9 cellular contexts compared by ENCODE assay signal in the genomic region with DNA sequence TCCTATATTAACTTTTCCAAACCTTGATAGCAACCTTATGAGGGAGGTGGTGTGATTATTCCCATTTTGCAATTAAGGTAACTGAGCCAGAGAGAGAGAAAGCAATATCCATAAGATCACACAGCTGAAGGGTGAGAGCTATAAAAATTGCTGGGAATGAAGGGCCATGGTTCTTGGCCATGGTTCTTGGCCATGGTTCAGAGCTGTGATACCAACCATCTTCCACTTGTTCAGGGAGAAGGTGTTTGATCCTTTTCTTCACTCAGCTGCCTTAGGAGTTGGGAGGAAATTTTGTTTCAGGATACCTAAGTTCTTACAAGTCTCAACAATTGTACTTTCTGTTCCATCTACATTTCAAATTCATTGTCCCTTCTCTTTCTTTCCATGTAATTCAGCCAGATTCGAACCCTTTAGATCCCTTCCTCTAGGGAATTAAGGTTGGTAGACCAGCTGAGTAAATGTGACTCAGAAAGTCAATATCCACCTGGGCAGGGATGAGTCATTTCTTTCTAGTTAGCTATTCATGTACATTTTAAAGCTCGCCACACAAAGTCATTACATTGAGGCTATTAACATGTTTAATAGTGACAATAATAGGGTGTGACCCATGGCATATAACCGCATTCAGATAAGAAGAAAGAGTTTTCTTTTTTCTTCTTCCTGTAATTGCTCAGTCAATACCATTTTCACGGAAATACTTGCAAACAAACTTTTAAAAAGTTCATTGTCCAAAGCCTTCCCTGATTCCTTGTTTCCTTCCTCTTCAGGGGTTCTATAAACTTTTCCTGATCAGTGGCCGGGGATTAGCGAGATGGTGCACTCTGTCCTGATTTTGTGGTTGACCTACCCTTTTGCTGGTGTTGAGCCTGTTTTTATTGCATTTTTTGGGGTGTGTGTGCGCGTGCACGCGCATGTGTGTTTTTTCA.
DNase-seq lines count a peak whose midpoint lies in the region; ATAC-seq, FAIRE-seq and TF ChIP-seq lines count a peak whose summit lies in the region.
"Had no signal": no experiment of that assay in that cellular context is flagged by ENCODE, and none has a peak within 500 bp of the region (broad histone marks: within the 10 kb centered on the region; RNA-seq: fewer than 3 reads in every experiment).

No MANE protein-coding gene starts in this region.

- in situ Hi-C loops in HepG2 (cut with HindIII; ENCODE audit: extremely low pct_ligation_motif_present, low pct_unique_long_range_greater_than_20kb): no loop called here

- peaks cover 73% of the 10 kb centered on the region for H3K36me3 Mint-ChIP-seq in Caco-2 (ENCODE audit: insufficient read depth, unreplicated experiment)

- CTCF ChIA-PET in Caco-2 (lab: Charles Lee): interaction anchor here (0.5 kb wide), 1 partner anchor 35 kb away, joined by 3 read pairs; no protein-coding TSS in a partner anchor
- CTCF ChIA-PET in HEK293 (lab: Yijun Ruan, JAX): interaction anchor here (0.6 to 0.7 kb wide), 2 partner anchors 27 to 32 kb away, joined by 3 to 8 read pairs; no protein-coding TSS in a partner anchor
- CTCF ChIA-PET in HepG2 (lab: Yijun Ruan, JAX; ENCODE audit: low intra/inter-chr PET ratio, low total read pairs): no interaction called here

- H4K20me1 ChIP-seq in HepG2 (ENCODE audit: insufficient read depth, low read length): peaks cover 17% of the 10 kb centered on the region

- TF ChIP-seq EP300 in HepG2 (IDR thresholded peaks at IDR 0.05; ENCODE audit: low read depth in 2 of 2, low read length in 2 of 2) (peak in 1 of 2 experiments; percentile 83; a peak in 2 of 4 replicates), HepG2 (CRISPR knock-in tag; IDR thresholded peaks at IDR 0.05; ENCODE audit: borderline replicate concordance) (peak; percentile 80)

- POLR2A ChIA-PET in Caco-2 (lab: Charles Lee): no interaction called here
- POLR2A ChIA-PET in HEK293 (lab: Yijun Ruan, JAX): no interaction called here
- POLR2A ChIA-PET in HepG2 (lab: Yijun Ruan, JAX): interaction anchor here (0.9 to 1.3 kb wide), 2 partner anchors 9 to 20 kb away, joined by 3 read pairs; no protein-coding TSS in a partner anchor

- peak overlapping the region; percentile 40; the same call in 1 of the 2 replicates for H3K27ac ChIP-seq in HEK293 (ENCODE audit: extremely low read depth, low read depth, low read length)
- H3K27ac ChIP-seq in HepG2 (ENCODE audit: extremely low read length, insufficient read depth, low read length): peak overlapping the region; percentile 48

- H3K27me3 Mint-ChIP-seq in Caco-2 (ENCODE audit: insufficient read depth, unreplicated experiment): no peaks in the 10 kb centered on the region

- TF ChIP-seq CTCF in Caco-2 (IDR thresholded peaks at IDR 0.05; ENCODE audit: insufficient read depth in 1 of 2, low read depth in 1 of 2, low read length in 1 of 2, severe bottlenecking in 1 of 2, unreplicated experiment in 1 of 2) (no peak), HEK293 (tag by site-specific recombination; IDR thresholded peaks at IDR 0.05) (no peak), HepG2 (CRISPR knock-in tag; IDR thresholded peaks at IDR 0.05) (no peak)

- TF ChIP-seq POLR2A in HepG2 (IDR thresholded peaks at IDR 0.05; ENCODE audit: insufficient read depth in 1 of 2, low read depth in 2 of 2, low read length in 2 of 2) (no peak), erythroblast (IDR thresholded peaks at IDR 0.05; ENCODE audit: low read length) (no peak)

- H3K4me2 ChIP-seq in HepG2 (ENCODE audit: low read depth, low read length): peak overlapping the region; percentile 43

- peaks cover 16% of the 10 kb centered on the region for H3K79me2 ChIP-seq in HepG2 (ENCODE audit: insufficient read depth, low read length)

- no peaks in the 10 kb centered on the region for H3K27me3 ChIP-seq in Caco-2 (replicated peaks; ENCODE audit: control insufficient read depth, insufficient read depth, low read length)
- H3K27me3 ChIP-seq in HepG2 (ENCODE audit: control insufficient read depth in 1 of 2, insufficient read depth in 2 of 2, low read length in 2 of 2): no peaks in the 10 kb centered on the region

- H3K9ac ChIP-seq in HepG2 (ENCODE audit: insufficient read depth, low read depth, low read length): no peak overlapping the region

- H3K36me3 ChIP-seq in Caco-2 (ENCODE audit: control insufficient read depth, insufficient read depth, low read length): peaks cover 10% of the 10 kb centered on the region
- no peaks in the 10 kb centered on the region; a peak in 1 of 3 replicates for H3K36me3 ChIP-seq in HEK293 (ENCODE audit: control insufficient read depth in 2 of 2, insufficient read depth in 1 of 2, low read length in 2 of 2)
- H3K36me3 ChIP-seq in HepG2 (replicated peaks in 1 of 2; ENCODE audit: control insufficient read depth in 1 of 2, insufficient read depth in 2 of 2, low read length in 2 of 2): peaks cover 19 to 41% of the 10 kb centered on the region in 2 experiments

- FAIRE-seq in HepG2 (lab: Jason Lieb, UNC): peak; percentile 79

- intact Hi-C loops in Caco-2 (cut with micrococcal nuclease; ENCODE audit: unreplicated experiment): no loop called here
- intact Hi-C loops in HepG2 (cut with micrococcal nuclease; ENCODE audit: unreplicated experiment): no loop called here

- no peak overlapping the region for H2AFZ ChIP-seq in HepG2 (ENCODE audit: low read length)

- H3K9me3 Mint-ChIP-seq in Caco-2 (ENCODE audit: unreplicated experiment): no peaks in the 10 kb centered on the region
- H3K9me3 Mint-ChIP-seq: neural crest cell had no signal

- DNase-seq in Caco-2 (peak in 1 of 2 experiments; percentile 49), SW480 (ENCODE audit: low spot score) (peak; percentile 96), HepG2 (ENCODE audit: low spot score) (peak; percentile 88), GM03348 (ENCODE audit: low spot score) (no peak), NCI-H1436 (lab: John Stamatoyannopoulos, UW) (no peak), NCI-H82 treated with DMSO at 0.1 percent for 48 hours (lab: John Stamatoyannopoulos, UW; ENCODE audit: unreplicated experiment) (no peak), erythroblast (lab: John Stamatoyannopoulos, UW) (no peak)

- H3K27ac Mint-ChIP-seq in Caco-2 (ENCODE audit: unreplicated experiment): peak overlapping the region; percentile 88

- 51% methylated on average over 10 of the region's 10 CpGs for WGBS in HepG2 (ENCODE audit: low lambda C conversion rate)

- H3K4me1 Mint-ChIP-seq in Caco-2 (ENCODE audit: low read depth, unreplicated experiment): peaks cover 39% of the 10 kb centered on the region

- no TSS peak for BruUV-seq in Caco-2 (replicated peaks; lab: Mats Ljungman, UMichigan)
- BruUV-seq in HepG2 (replicated peaks; lab: Mats Ljungman, UMichigan): no TSS peak

- no peak overlapping the region for H3K4me3 ChIP-seq in Caco-2 (ENCODE audit: low read depth, low read length)
- H3K4me3 ChIP-seq in HEK293 (ENCODE audit: low read depth, low read length): no peak overlapping the region
- H3K4me3 ChIP-seq in HepG2 (replicated peaks in 1 of 3; ENCODE audit: insufficient read depth in 1 of 3, low read depth in 2 of 3, low read length in 3 of 3): no peak overlapping the region

- peak overlapping the region; percentile 44 for H3K4me3 Mint-ChIP-seq in Caco-2 (ENCODE audit: unreplicated experiment)
- H3K4me3 Mint-ChIP-seq: neural crest cell had no signal

- H3K4me1 ChIP-seq in Caco-2 (peaks cover 43% of the 10 kb centered on the region), HEK293 (ENCODE audit: control insufficient read depth, insufficient read depth, low read length) (peaks cover 12% of the 10 kb centered on the region), HepG2 (ENCODE audit: insufficient read depth, low read length) (peaks cover 37% of the 10 kb centered on the region)

- no peak for TF ChIP-seq RAD21 in HepG2 (CRISPR knock-in tag; IDR thresholded peaks at IDR 0.05)

- ATAC-seq in HepG2: peak; percentile 86

- H3K9me3 ChIP-seq in Caco-2: no peaks in the 10 kb centered on the region
- no peaks in the 10 kb centered on the region for H3K9me3 ChIP-seq in HEK293 (ENCODE audit: control insufficient read depth, insufficient read depth, low read depth, low read length)
- no peaks in the 10 kb centered on the region for H3K9me3 ChIP-seq in HepG2 (ENCODE audit: low read length)

TF ChIP-seq in HEK293, 187 proteins besides CTCF, POLR2A, EP300 and RAD21 (continues in another document):
- 0 out of 2 replicates have a peak, but pooled peaks have one; percentile 36 for TF ChIP-seq ZBTB48 (tag by site-specific recombination; IDR thresholded peaks at IDR 0.05)
- TF ChIP-seq, protein P1, sequence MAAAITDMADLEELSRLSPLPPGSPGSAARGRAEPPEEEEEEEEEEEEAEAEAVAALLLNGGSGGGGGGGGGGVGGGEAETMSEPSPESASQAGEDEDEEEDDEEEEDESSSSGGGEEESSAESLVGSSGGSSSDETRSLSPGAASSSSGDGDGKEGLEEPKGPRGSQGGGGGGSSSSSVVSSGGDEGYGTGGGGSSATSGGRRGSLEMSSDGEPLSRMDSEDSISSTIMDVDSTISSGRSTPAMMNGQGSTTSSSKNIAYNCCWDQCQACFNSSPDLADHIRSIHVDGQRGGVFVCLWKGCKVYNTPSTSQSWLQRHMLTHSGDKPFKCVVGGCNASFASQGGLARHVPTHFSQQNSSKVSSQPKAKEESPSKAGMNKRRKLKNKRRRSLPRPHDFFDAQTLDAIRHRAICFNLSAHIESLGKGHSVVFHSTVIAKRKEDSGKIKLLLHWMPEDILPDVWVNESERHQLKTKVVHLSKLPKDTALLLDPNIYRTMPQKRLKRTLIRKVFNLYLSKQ (tag by site-specific recombination; IDR thresholded peaks at IDR 0.05; ENCODE audit: borderline replicate concordance): no peak
- TF ChIP-seq OSR2 (tag by site-specific recombination; IDR thresholded peaks at IDR 0.05): peak; percentile 59
- no peak for TF ChIP-seq ZNF121 (tag by site-specific recombination; IDR thresholded peaks at IDR 0.05)
- TF ChIP-seq KLF8 (tag by site-specific recombination; IDR thresholded peaks at IDR 0.05): peak; percentile 64

TF ChIP-seq in HepG2, 621 proteins besides CTCF, POLR2A, EP300 and RAD21 (continues in another document):
- TF ChIP-seq MBD4 (IDR thresholded peaks at IDR 0.05; ENCODE audit: borderline replicate concordance, low read length) (peak; percentile 80; the same call in 1 of the 2 replicates), NKX3-1 (CRISPR knock-in tag; IDR thresholded peaks at IDR 0.05) (0 out of 2 replicates have a peak, but pooled peaks have one; percentile 41), GFI1 (CRISPR knock-in tag; IDR thresholded peaks at IDR 0.05; ENCODE audit: borderline replicate concordance) (peak; percentile 74), ZNF326 (CRISPR knock-in tag; IDR thresholded peaks at IDR 0.05; ENCODE audit: borderline replicate concordance) (no peak), SMYD3 (CRISPR knock-in tag; IDR thresholded peaks at IDR 0.05) (no peak), ZNF232 (CRISPR knock-in tag; IDR thresholded peaks at IDR 0.05; ENCODE audit: borderline replicate concordance) (no peak), NR2F6 (IDR thresholded peaks at IDR 0.05) (peak; percentile 88), NR2F6 (CRISPR knock-in tag; IDR thresholded peaks at IDR 0.05) (peak; percentile 72), HMG20A (CRISPR knock-in tag; IDR thresholded peaks at IDR 0.05; ENCODE audit: borderline replicate concordance) (peak; percentile 77; the same call in 1 of the 2 replicates)

Comparison
In these comparisons a context has a peak if more than half of its experiments do, and no peak if none do; other contexts are left out.
1. DNase-seq: peak in SW480 (single experiment) and HepG2 (single experiment); none in GM03348 (single experiment), NCI-H1436 (single experiment), NCI-H82 treated with DMSO at 0.1 percent for 48 hours (single experiment) and erythroblast (0 of 2).